In the genomic region with DNA sequence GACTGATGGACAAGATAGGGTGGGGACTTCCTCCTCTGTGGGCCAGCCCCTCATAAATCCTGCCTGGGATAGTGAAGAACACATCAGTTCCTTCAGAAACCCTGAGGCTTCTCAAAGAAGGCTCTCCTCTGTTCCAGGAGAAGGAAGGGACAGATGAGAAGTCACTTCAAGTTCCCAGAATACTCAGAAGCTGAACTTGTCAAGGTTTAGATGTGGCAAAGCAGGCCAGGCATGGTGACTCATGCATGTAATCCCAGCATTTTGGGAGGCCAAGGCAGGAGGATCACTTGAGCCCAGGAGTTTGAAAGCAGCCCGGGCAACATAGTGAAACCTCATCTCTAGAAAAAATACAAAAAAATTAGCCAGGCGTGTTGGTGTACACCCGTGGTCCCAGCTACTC, we compare ENCODE assay signal across 13 cellular contexts. TPM values are rescaled to one million over a fixed set of nuclear protein-coding genes. Genes with fewer than 3 reads are reported as not detected.
DNase-seq lines count a peak whose midpoint lies in the region; ATAC-seq and TF ChIP-seq lines count a peak whose summit lies in the region.
"Had no signal": no experiment of that assay in that cellular context is flagged by ENCODE, and none has a peak within 500 bp of the region (broad histone marks: within the 10 kb centered on the region; RNA-seq: fewer than 3 reads in every experiment).

No MANE protein-coding gene starts in this region.

- TF ChIP-seq CTCF in esophagus muscularis mucosa (IDR thresholded peaks at IDR 0.05) (no peak), psoas muscle (IDR thresholded peaks at IDR 0.05) (no peak), transverse colon (IDR thresholded peaks at IDR 0.05) (no peak)

- in situ Hi-C loops in transverse colon (cut with MboI; ENCODE audit: low pct_ligation_motif_present in 1 of 4, low pct_unique_long_range_greater_than_20kb in 1 of 4, low sequenced_read_pairs in 3 of 4), result no loop called here

- H3K4me3 ChIP-seq in adipocyte (ENCODE audit: low read length), result no peak overlapping the region
- H3K4me3 ChIP-seq in esophagus muscularis mucosa, result no peak overlapping the region
- H3K4me3 ChIP-seq in psoas muscle, result no peak overlapping the region
- no peak overlapping the region for H3K4me3 ChIP-seq in transverse colon

- peak in 1 of 4 donors; percentile 6 for ATAC-seq in psoas muscle
- ATAC-seq: left colon had no signal

- intact Hi-C loops in esophagus muscularis mucosa (cut with DNase I) (no loop called here), psoas muscle (cut with DNase I) (no loop called here), transverse colon (cut with DNase I; ENCODE audit: low total_unique reads) (no loop called here)

- H3K27me3 ChIP-seq in adipocyte (replicated peaks; ENCODE audit: control insufficient read depth, insufficient read depth, low read length), result no peaks in the 10 kb centered on the region
- no peaks in the 10 kb centered on the region for H3K27me3 ChIP-seq in esophagus muscularis mucosa
- no peaks in the 10 kb centered on the region for H3K27me3 ChIP-seq in psoas muscle (ENCODE audit: insufficient read depth in 3 of 3, low read length in 2 of 3)
- H3K27me3 ChIP-seq in transverse colon, result no peaks in the 10 kb centered on the region

- TF ChIP-seq POLR2A in esophagus muscularis mucosa (IDR thresholded peaks at IDR 0.05; ENCODE audit: low read depth), result no peak
- TF ChIP-seq POLR2A in transverse colon (IDR thresholded peaks at IDR 0.05), result no peak

- H3K27ac ChIP-seq in esophagus muscularis mucosa (replicated peaks in 1 of 4) (peak overlapping the region; percentile 87 to 99 (median 92)), psoas muscle (peak overlapping the region; percentile 5), transverse colon (peak overlapping the region; percentile 77 to 87 (median 84))

- DNase-seq in adipocyte (ENCODE audit: low read depth), result peak; percentile 38
- DNase-seq in esophagus muscularis mucosa (ENCODE audit: extremely low spot score), result no peak
- DNase-seq in psoas muscle, result no peak
- no peak for DNase-seq in transverse colon
- no peak for DNase-seq in dermis blood vessel endothelial cell
- no peak for DNase-seq in Ammon's horn (ENCODE audit: low spot score)
- no peak for DNase-seq in stimulated activated CD4-positive, alpha-beta T cell treated with anti-CD3 and anti-CD28 coated beads, Interleukin-1b, Interleukin-23, amount 100 ng/mL, for 48 hours
- DNase-seq: activated gamma-delta T cell treated with Interleukin-2 at 50 U/mL for 16 hours, cortex of kidney, DMS79 treated with DMSO at 0.1 percent for 48 hours, left colon, NCI-H187, posterior cingulate gyrus had no signal

- H3K9me3 ChIP-seq in adipocyte (ENCODE audit: control insufficient read depth, low read length), result no peaks in the 10 kb centered on the region
- H3K9me3 ChIP-seq in esophagus muscularis mucosa, result no peaks in the 10 kb centered on the region
- H3K9me3 ChIP-seq in psoas muscle, result no peaks in the 10 kb centered on the region
- no peaks in the 10 kb centered on the region for H3K9me3 ChIP-seq in transverse colon

- H3K4me1 ChIP-seq in adipocyte (ENCODE audit: control insufficient read depth, insufficient read depth, low read length), result peaks cover 51% of the 10 kb centered on the region
- peaks cover 31 to 82% (median 73%) of the 10 kb centered on the region in 4 donors for H3K4me1 ChIP-seq in esophagus muscularis mucosa
- H3K4me1 ChIP-seq in psoas muscle, result peaks cover 18% of the 10 kb centered on the region
- H3K4me1 ChIP-seq in transverse colon, result peaks cover 0 to 7% (median 2%) of the 10 kb centered on the region in 4 donors

- H3K36me3 ChIP-seq in adipocyte (ENCODE audit: control insufficient read depth, insufficient read depth, low read length, severe bottlenecking), result peaks cover 82% of the 10 kb centered on the region
- H3K36me3 ChIP-seq in esophagus muscularis mucosa, result peaks cover 71 to 99% (median 93%) of the 10 kb centered on the region in 4 donors
- peaks cover 6 to 74% of the 10 kb centered on the region in 2 donors for H3K36me3 ChIP-seq in psoas muscle (ENCODE audit: insufficient read depth in 1 of 2, low read depth in 1 of 2)
- H3K36me3 ChIP-seq in transverse colon, result peaks cover 0 to 57% (median 26%) of the 10 kb centered on the region in 4 donors

- no peak for TF ChIP-seq EP300 in esophagus muscularis mucosa (IDR thresholded peaks at IDR 0.05)
- no peak for TF ChIP-seq EP300 in transverse colon (IDR thresholded peaks at IDR 0.05; ENCODE audit: low read depth)

- H3K9ac ChIP-seq in adipocyte (ENCODE audit: low read length), result peak overlapping the region; percentile 44

- WGBS in esophagus muscularis mucosa, result 81% methylated on average over 3 of the region's 3 CpGs
- WGBS in psoas muscle, 3 donors, result 69 to 79% (median 70%) methylated on average over 3 of the region's 3 CpGs
- 81% methylated on average over 3 of the region's 3 CpGs; no CpG with 5 or more reads in 1 of the 2 donors for WGBS in transverse colon (ENCODE audit: low coverage in 1 of 2), 2 donors

RNA-seq across cellular contexts. Expression of a gene that starts 38.5 kb away (rescaled TPM):
- 100 to 1,000 TPM; 250 to 554 (median 444) TPM for total RNA-seq in esophagus muscularis mucosa
- 100 to 1,000 TPM in 3 of 4 donors, 10 to 100 TPM in 1; 89.6 to 237 (median 114) TPM for total RNA-seq in psoas muscle
- polyA plus RNA-seq in psoas muscle, result 10 to 100 TPM; 53.2 to 83.4 (median 62.2) TPM
- 100 to 1,000 TPM in 2 of 4 donors, 10 to 100 TPM in 2; 78.2 to 195 (median 111) TPM for total RNA-seq in transverse colon
- 310 and 473 TPM in 2 replicates for total RNA-seq in dermis blood vessel endothelial cell

Comparison
In these comparisons a context has a peak if more than half of its experiments do, and no peak if none do; other contexts are left out.
1. H3K27ac ChIP-seq: peak in every context shown above with its lines; median percentile 92 in esophagus muscularis mucosa; 84 in transverse colon; 5 in psoas muscle.